1 cellular context compared by ENCODE assay signal in genomic region chr17:65185060-65185459, GRCh38.
TF ChIP-seq lines count a peak whose summit lies in the region.

No MANE protein-coding gene starts in this region.

TF ChIP-seq in H1, 55 proteins besides CTCF, POLR2A, EP300 and RAD21:
- TF ChIP-seq CREB1 (IDR thresholded peaks at IDR 0.05): no peak
- TF ChIP-seq EZH2 (IDR thresholded peaks at IDR 0.05; ENCODE audit: low read depth, low read length, severe bottlenecking): no peak
- no peak for TF ChIP-seq CHD1 (IDR thresholded peaks at IDR 0.05; ENCODE audit: low read depth, low read length)
- no peak for TF ChIP-seq SRF (IDR thresholded peaks at IDR 0.05; ENCODE audit: low read depth, low read length)
- TF ChIP-seq TBP (IDR thresholded peaks at IDR 0.05; ENCODE audit: low read depth, low read length): no peak
- no peak for TF ChIP-seq TAF7 (optimal IDR thresholded peaks at IDR 0.05; ENCODE audit: borderline replicate concordance, low read depth, low read length)
- no peak for TF ChIP-seq GTF2F1 (IDR thresholded peaks at IDR 0.05; ENCODE audit: borderline replicate concordance, low read depth, low read length)
- TF ChIP-seq ASH2L (IDR thresholded peaks at IDR 0.05; ENCODE audit: low read length): no peak
